8 cellular contexts compared by ENCODE assay signal in the genomic region with DNA sequence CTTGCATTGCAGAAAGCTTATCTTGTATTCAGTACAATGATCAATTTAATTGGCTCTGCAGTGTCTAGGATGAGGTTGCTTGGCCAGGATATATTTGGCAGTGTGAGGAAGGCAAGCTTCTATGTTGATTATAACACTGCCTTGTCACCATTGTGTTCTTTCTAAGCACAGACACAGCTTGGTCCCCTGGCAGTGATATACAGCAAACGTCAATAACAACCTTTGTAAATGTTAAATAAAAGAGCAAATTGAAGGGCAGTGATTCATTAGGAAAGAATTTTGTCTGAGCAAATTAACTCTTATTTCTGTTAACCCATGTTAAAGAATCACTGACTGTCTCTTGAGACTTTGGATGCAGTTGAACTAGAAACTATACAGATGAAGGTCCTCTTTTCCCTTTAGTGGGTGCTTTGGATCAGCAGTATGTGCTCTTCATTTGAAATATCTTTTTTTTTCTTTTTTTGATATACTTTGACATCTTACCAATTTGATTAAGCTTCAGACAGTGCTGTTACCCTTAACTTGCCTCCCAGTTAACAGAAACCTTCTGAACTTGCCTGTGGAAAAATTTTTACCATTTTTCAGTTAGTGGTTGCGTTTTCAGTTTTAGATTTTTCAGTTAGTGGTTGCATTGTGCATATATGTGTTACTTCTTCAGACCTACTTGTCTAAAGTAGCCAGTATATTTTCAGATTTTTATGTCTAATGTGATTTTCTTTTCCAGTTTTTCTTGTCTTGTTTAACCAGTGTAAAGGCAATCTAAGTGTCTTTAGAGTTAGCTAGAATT.
A peak's percentile ranks its signal among the peaks of the same experiment; 100 is the strongest.
DNase-seq lines count a peak whose midpoint lies in the region; ATAC-seq, FAIRE-seq and TF ChIP-seq lines count a peak whose summit lies in the region.

No MANE protein-coding gene starts in this region.

- H3K36me3 ChIP-seq in Peyer's patch = no peaks in the 10 kb centered on the region
- H3K36me3 ChIP-seq in kidney (ENCODE audit: control insufficient read depth in 1 of 2, insufficient read depth in 2 of 2, low read length in 2 of 2) = no peaks in the 10 kb centered on the region

- H3K4me1 ChIP-seq in Peyer's patch (peaks cover 0 to 46% (median 0%) of the 10 kb centered on the region in 4 donors), kidney (ENCODE audit: control insufficient read depth in 1 of 2, insufficient read depth in 1 of 2, low read depth in 1 of 2, low read length in 2 of 2) (peaks cover 0 to 4% of the 10 kb centered on the region in 2 donors)

- TF ChIP-seq CTCF in chondrocyte (IDR thresholded peaks at IDR 0.05) (no peak), Peyer's patch (IDR thresholded peaks at IDR 0.05) (no peak), kidney (IDR thresholded peaks at IDR 0.05; ENCODE audit: borderline replicate concordance, extremely low read depth, insufficient read depth) (no peak)

- no peak for TF ChIP-seq POLR2A in Peyer's patch (IDR thresholded peaks at IDR 0.05)

- FAIRE-seq in kidney (lab: Jason Lieb, UNC) = no peak

- no peaks in the 10 kb centered on the region for H3K27me3 ChIP-seq in Peyer's patch

- H3K27me3 Mint-ChIP-seq in chondrocyte (ENCODE audit: low read depth) = no peaks in the 10 kb centered on the region

- H3K9ac ChIP-seq in kidney (ENCODE audit: low read length in 2 of 2) = no peak overlapping the region

- H3K27ac Mint-ChIP-seq in chondrocyte (ENCODE audit: unreplicated experiment) = peak overlapping the region; percentile 65

- H3K4me1 Mint-ChIP-seq in chondrocyte (ENCODE audit: low read depth) = peaks cover 49% of the 10 kb centered on the region

- DNase-seq in GM03348 (ENCODE audit: low spot score) (peak; percentile 5), M059J (ENCODE audit: low read depth) (peak; percentile 65), chondrocyte (ENCODE audit: low spot score) (no peak), midbrain (lab: John Stamatoyannopoulos, UW) (peak; percentile 42), Peyer's patch (no peak), kidney (no peak), AML-193 (lab: John Stamatoyannopoulos, UW) (no peak)

- intact Hi-C loops in kidney (cut with DNase I) = no loop called here

- no peak overlapping the region for H3K4me3 ChIP-seq in Peyer's patch
- no peak overlapping the region for H3K4me3 ChIP-seq in kidney (ENCODE audit: low read length in 2 of 2)

- no peaks in the 10 kb centered on the region for H3K36me3 Mint-ChIP-seq in chondrocyte (ENCODE audit: low read depth)

- H3K9me3 ChIP-seq in Peyer's patch = no peaks in the 10 kb centered on the region
- no peaks in the 10 kb centered on the region for H3K9me3 ChIP-seq in kidney (ENCODE audit: control insufficient read depth in 1 of 2, low read length in 2 of 2)

- H3K27ac ChIP-seq in Peyer's patch (no peak overlapping the region), kidney (ENCODE audit: low read depth in 2 of 2, low read length in 2 of 2) (no peak overlapping the region)

- no peak overlapping the region for H3K4me3 Mint-ChIP-seq in chondrocyte (ENCODE audit: unreplicated experiment)

- no peaks in the 10 kb centered on the region for H3K9me3 Mint-ChIP-seq in chondrocyte (ENCODE audit: low read depth)

- no peak for ATAC-seq in GM21825 (IDR thresholded peaks at IDR 0.05; ENCODE audit: unreplicated experiment)

Comparison
In these comparisons a context has a peak if more than half of its experiments do, and no peak if none do; other contexts are left out.
1. DNase-seq: peak in GM03348 (single experiment), M059J (single experiment) and midbrain (single experiment); none in chondrocyte (single experiment), Peyer's patch (0 of 3), kidney (single experiment) and AML-193 (0 of 2).